In genomic region chr12:119178544-119179334, GRCh38 we compare ENCODE assay signal across 7 cellular contexts. TPM values are rescaled to one million over a fixed set of nuclear protein-coding genes. Genes with fewer than 3 reads are reported as not detected.
DNase-seq lines count a peak whose midpoint lies in the region; ATAC-seq, FAIRE-seq and TF ChIP-seq lines count a peak whose summit lies in the region.

TSS of gene HSPB8 (plus strand) at chr12:119178931. CDS start at chr12:119179313, 382 bp downstream.

- peaks cover 2% of the 10 kb centered on the region for H4K20me1 ChIP-seq in astrocyte (ENCODE audit: insufficient read depth, low read length)

- H3K79me2 ChIP-seq in astrocyte (ENCODE audit: insufficient read depth, low read length) = peaks cover 35% of the 10 kb centered on the region

- peaks cover 46% of the 10 kb centered on the region for H3K4me1 ChIP-seq in astrocyte (ENCODE audit: insufficient read depth, low read length)

- no peak for TF ChIP-seq CTCF in astrocyte (IDR thresholded peaks at IDR 0.05; ENCODE audit: insufficient read depth, low read depth, low read length)

- H3K4me3 ChIP-seq in astrocyte (ENCODE audit: insufficient read depth, low read depth, low read length) = peak within 1 kb of the TSS; percentile 66

- H3K4me3 Mint-ChIP-seq in astrocyte (ENCODE audit: unreplicated experiment) = peak within 1 kb of the TSS; percentile 91

- no peak for ATAC-seq in GM19324 (IDR thresholded peaks at IDR 0.05; ENCODE audit: low FRiP score, unreplicated experiment)
- ATAC-seq in GM21619 (IDR thresholded peaks at IDR 0.05; ENCODE audit: unreplicated experiment) = no peak
- no peak for ATAC-seq in GM21825 (IDR thresholded peaks at IDR 0.05; ENCODE audit: unreplicated experiment)

- H3K27ac ChIP-seq in astrocyte (ENCODE audit: low read depth, low read length) = peak within 1 kb of the TSS; percentile 90

- no peaks in the 10 kb centered on the region for H3K27me3 Mint-ChIP-seq in astrocyte (ENCODE audit: low read depth, unreplicated experiment)

- H3K4me1 Mint-ChIP-seq in astrocyte (ENCODE audit: low read depth, unreplicated experiment) = peaks cover 38% of the 10 kb centered on the region

- H3K27me3 ChIP-seq in astrocyte (ENCODE audit: insufficient read depth, low read length) = no peaks in the 10 kb centered on the region

- DNase-seq in HuH-7.5 (ENCODE audit: low spot score) = peak; percentile 65
- peak; percentile 87 for DNase-seq in astrocyte (ENCODE audit: low read depth)
- DNase-seq in hippocampal formation (lab: John Stamatoyannopoulos, UW) = peak; percentile 43 to 46
- DNase-seq in retina = peak; percentile 82

- H3K4me2 ChIP-seq in astrocyte (ENCODE audit: low read length) = peak within 1 kb of the TSS; percentile 86

- H3K27ac Mint-ChIP-seq in astrocyte (ENCODE audit: unreplicated experiment) = peak within 1 kb of the TSS; percentile 94

- H3K9me3 ChIP-seq in astrocyte (ENCODE audit: insufficient read depth, low read depth, low read length) = no peaks in the 10 kb centered on the region

- peak within 1 kb of the TSS; percentile 71 for H2AFZ ChIP-seq in astrocyte (ENCODE audit: low read depth, low read length)

- peaks cover 4% of the 10 kb centered on the region for H3K36me3 Mint-ChIP-seq in astrocyte (ENCODE audit: low read depth, unreplicated experiment)

- FAIRE-seq in astrocyte (lab: Jason Lieb, UNC) = no peak

- no peaks in the 10 kb centered on the region for H3K36me3 ChIP-seq in astrocyte (ENCODE audit: insufficient read depth, low read length)

- no peaks in the 10 kb centered on the region for H3K9me3 Mint-ChIP-seq in astrocyte (ENCODE audit: unreplicated experiment)

- H3K9ac ChIP-seq in astrocyte (ENCODE audit: low read length) = peak within 1 kb of the TSS; percentile 92

RNA-seq across cellular contexts. Expression of gene HSPB8, which starts in this region (rescaled TPM):
- total RNA-seq in astrocyte = 53.7 and 54.6 TPM in 2 replicates
